Comparison of ENCODE assay signal across 9 cellular contexts in the genomic region with DNA sequence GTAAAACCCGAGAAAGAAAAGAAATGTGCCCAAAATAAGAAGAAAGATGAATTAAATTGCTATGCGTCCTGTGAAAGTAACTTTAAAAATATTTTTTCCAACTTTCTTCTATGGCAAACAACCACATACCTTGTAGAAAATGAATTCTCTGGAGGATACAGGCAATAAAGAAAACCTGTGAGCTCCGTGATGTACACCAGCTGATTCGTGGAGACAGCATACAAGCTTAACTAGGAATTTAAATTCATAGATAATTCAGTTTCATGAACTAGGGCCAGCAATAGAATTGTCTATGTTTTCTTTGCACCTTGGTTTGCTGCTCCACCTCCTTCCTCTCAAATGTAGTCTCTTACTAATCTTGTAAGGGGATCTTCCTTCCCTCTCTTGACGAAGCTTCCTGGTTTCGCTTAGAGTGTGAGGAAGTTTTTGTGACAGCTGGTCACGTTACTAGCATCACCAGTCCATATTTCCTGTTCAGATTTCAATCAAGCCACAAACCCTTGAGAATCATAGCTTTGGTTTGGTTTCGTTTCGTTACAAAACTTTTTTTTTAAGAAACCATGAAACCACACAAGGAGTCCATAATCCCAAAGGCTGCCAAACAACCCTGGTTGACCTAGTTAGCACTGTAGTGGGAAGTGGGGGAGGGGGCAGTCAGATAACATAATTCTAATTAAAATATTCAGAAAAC. TPM values are rescaled to one million over a fixed set of nuclear protein-coding genes. Genes with fewer than 3 reads are reported as not detected.
DNase-seq lines count a peak whose midpoint lies in the region; ATAC-seq and TF ChIP-seq lines count a peak whose summit lies in the region.
"Had no signal": no experiment of that assay in that cellular context is flagged by ENCODE, and none has a peak within 500 bp of the region (broad histone marks: within the 10 kb centered on the region; RNA-seq: fewer than 3 reads in every experiment).

No MANE protein-coding gene starts in this region.

- ATAC-seq in HG03103 (IDR thresholded peaks at IDR 0.05; ENCODE audit: low read depth, unreplicated experiment) = peak; percentile 88
- ATAC-seq in GM21529 (IDR thresholded peaks at IDR 0.05; ENCODE audit: unreplicated experiment) = no peak
- no peak for ATAC-seq in GM21723 (IDR thresholded peaks at IDR 0.05; ENCODE audit: unreplicated experiment)

- no peak overlapping the region for H3K4me3 Mint-ChIP-seq in endothelial cell (ENCODE audit: unreplicated experiment)

- peaks cover 8% of the 10 kb centered on the region for H3K4me1 Mint-ChIP-seq in endothelial cell (ENCODE audit: unreplicated experiment)

- H3K9me3 Mint-ChIP-seq in endothelial cell (ENCODE audit: unreplicated experiment) = no peaks in the 10 kb centered on the region

- DNase-seq in GM06990 (ENCODE audit: extremely low read depth, insufficient read length) (peak; percentile 0), SKM-1 treated with dmso at 0.1 percent for 144 hours (lab: John Stamatoyannopoulos, UW; ENCODE audit: unreplicated experiment) (peak; percentile 95), endothelial cell (ENCODE audit: low spot score) (peak; percentile 14), smooth muscle cell of the brain vasculature (ENCODE audit: low read depth, low spot score) (peak; percentile 4), NCI-H748 (lab: John Stamatoyannopoulos, UW; ENCODE audit: unreplicated experiment) (no peak)

- TF ChIP-seq CTCF in GM06990 (IDR thresholded peaks at IDR 0.05; ENCODE audit: insufficient read depth, low read length, poor library complexity, severe bottlenecking) (no peak), endothelial cell (IDR thresholded peaks at IDR 0.05; ENCODE audit: unreplicated experiment) (no peak)

- H3K36me3 Mint-ChIP-seq in endothelial cell (ENCODE audit: low read depth, unreplicated experiment) = no peaks in the 10 kb centered on the region

- H3K36me3 ChIP-seq in GM06990 (ENCODE audit: control insufficient read depth, insufficient read depth, low read length) = no peaks in the 10 kb centered on the region

- peaks cover 2% of the 10 kb centered on the region for H3K27me3 Mint-ChIP-seq in endothelial cell (ENCODE audit: unreplicated experiment)

- H3K4me3 ChIP-seq in GM06990 (replicated peaks; ENCODE audit: low read depth, low read length) = no peak overlapping the region

- H3K27me3 ChIP-seq in GM06990 (replicated peaks; ENCODE audit: control insufficient read depth, insufficient read depth, low read length) = no peaks in the 10 kb centered on the region

- H3K27ac Mint-ChIP-seq in endothelial cell (ENCODE audit: unreplicated experiment) = peak overlapping the region; percentile 85

RNA-seq across cellular contexts. Expression of gene GREM2, which starts 35.8 kb away (rescaled TPM):
- 0.23 TPM for total RNA-seq in endothelial cell (ENCODE audit: unreplicated experiment)
- total RNA-seq: activated CD8-positive, alpha-beta memory T cell treated with anti-CD3 and anti-CD28 coated beads for 36 hours had no signal
